ENCODE assay signal across 8 cellular contexts in the genomic region with DNA sequence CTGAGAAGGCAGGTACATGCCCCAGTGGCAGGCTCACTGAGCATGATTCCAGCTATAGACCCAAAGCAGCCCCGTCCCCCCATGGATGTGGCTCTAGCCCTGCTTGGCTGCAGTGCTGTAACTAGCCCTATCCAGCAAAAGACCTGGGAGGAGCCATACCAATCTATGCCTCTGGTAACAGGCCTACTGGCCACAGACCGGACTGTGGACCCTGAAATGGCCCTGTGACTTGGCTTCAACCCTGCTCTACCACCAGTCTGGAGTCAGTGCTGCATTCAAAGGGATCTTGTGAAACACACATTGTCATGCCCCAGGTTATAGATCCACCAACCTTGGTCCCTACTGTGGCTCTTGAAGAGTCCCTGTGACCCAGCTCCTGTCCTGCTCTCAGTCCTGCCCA.
"Had no signal": no experiment of that assay in that cellular context is flagged by ENCODE, and none has a peak within 500 bp of the region (broad histone marks: within the 10 kb centered on the region; RNA-seq: fewer than 3 reads in every experiment).

No MANE protein-coding gene starts in this region.

- H3K4me2 ChIP-seq: GM23338 had no signal

- H3K9me3 Mint-ChIP-seq: HFFc6 had no signal

- DNase-seq: H7, HFFc6, IMR-90 had no signal

- ATAC-seq: GM23338, HCT116, K562 had no signal

- H3K4me3 Mint-ChIP-seq: GM23338, HFFc6 had no signal

- H3K27ac ChIP-seq: HL-60 had no signal

- FAIRE-seq: K562 had no signal

- H3K9me3 ChIP-seq: HAP-1 had no signal

- H2AFZ ChIP-seq: GM23338 had no signal

- H3K27ac Mint-ChIP-seq: GM23338, HFFc6 had no signal

- H3K36me3 ChIP-seq: HAP-1 had no signal

- H3K4me3 ChIP-seq: GM23338, HAP-1, K562 had no signal
